24 cellular contexts compared by ENCODE assay signal in the genomic region with DNA sequence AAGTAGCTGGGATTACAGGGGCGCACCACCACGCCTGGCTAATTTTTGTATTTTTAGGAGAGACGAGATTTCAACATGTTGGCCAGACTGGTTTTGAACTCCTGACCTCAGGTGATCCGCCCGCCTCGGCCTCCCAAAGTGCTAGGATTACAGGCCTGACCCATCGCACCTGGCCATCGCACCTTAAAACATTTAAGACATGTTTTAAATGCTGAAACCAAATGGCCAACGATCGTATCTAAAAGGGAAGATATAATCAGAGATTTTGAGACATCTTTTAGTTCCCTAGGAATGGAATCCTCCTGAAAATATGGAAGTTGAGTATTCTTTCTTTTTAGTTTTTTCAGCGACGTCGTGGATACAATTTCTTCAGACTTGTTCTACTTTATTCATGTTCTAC. TPM values are rescaled to one million over a fixed set of nuclear protein-coding genes. Genes with fewer than 3 reads are reported as not detected.
"Had no signal": no experiment of that assay in that cellular context is flagged by ENCODE, and none has a peak within 500 bp of the region (broad histone marks: within the 10 kb centered on the region; RNA-seq: fewer than 3 reads in every experiment).

No MANE protein-coding gene starts in this region.

- H3K4me3 Mint-ChIP-seq: nephron had no signal

- DNase-seq: activated CD4-positive, alpha-beta T cell treated with anti-CD3 and anti-CD28 coated beads for 48 hours; activated CD4-positive, alpha-beta T cell treated with anti-CD3 and anti-CD28 coated beads, Interleukin-2, amount 50 U/mL, for 48 hours; central memory CD4-positive, alpha-beta T cell; dermis blood vessel endothelial cell; effector CD4-positive, alpha-beta T cell; foreskin melanocyte; mesendoderm; stimulated activated CD4-positive, alpha-beta T cell treated with anti-CD3 and anti-CD28 coated beads, Interleukin-2, amount 100 ng/mL, for 48 hours; stimulated activated naive CD4-positive, alpha-beta T cell treated with Interleukin-2 at 50 U/mL for 16 hours; T-helper 1 cell had no signal

- H3K27me3 ChIP-seq: breast epithelium, esophagus muscularis mucosa, right lobe of liver, upper lobe of right lung had no signal

- H3K4me1 ChIP-seq: breast epithelium, lower lobe of right lung, right lobe of liver had no signal

- H3K36me3 Mint-ChIP-seq: activated naive CD4-positive, alpha-beta T cell treated with anti-CD3 and anti-CD28 coated beads, Interleukin-2, amount 50 U/mL, for 72 hours had no signal

- H3K36me3 ChIP-seq: breast epithelium, esophagus muscularis mucosa, heart right ventricle, lower lobe of right lung, right lobe of liver, thoracic aorta, upper lobe of right lung had no signal

- H3K4me3 ChIP-seq: breast epithelium, esophagus muscularis mucosa, heart right ventricle, lower lobe of right lung, right lobe of liver, thoracic aorta, upper lobe of right lung had no signal

- H3K27ac ChIP-seq: breast epithelium, esophagus muscularis mucosa, heart right ventricle, lower lobe of right lung, right lobe of liver, thoracic aorta, upper lobe of right lung had no signal

- H3K9me3 ChIP-seq: breast epithelium, esophagus muscularis mucosa, heart right ventricle, lower lobe of right lung, right lobe of liver, thoracic aorta, upper lobe of right lung had no signal

- H3K27ac Mint-ChIP-seq: activated naive CD4-positive, alpha-beta T cell treated with anti-CD3 and anti-CD28 coated beads, Interleukin-2, amount 50 U/mL, for 72 hours; activated T-helper 2 cell treated with anti-CD3 and anti-CD28 coated beads, Interferon-gamma antibody, Interleukin-2, Interleukin-4, amounts not matched to agents 10 μg/mL and 5 μg/mL and 100 μg/mL, durations not matched to agents 14 hours and 24 hours and 36 hours had no signal

- H3K9me3 Mint-ChIP-seq: activated naive CD4-positive, alpha-beta T cell treated with anti-CD3 and anti-CD28 coated beads, Interleukin-2, amount 50 U/mL, for 72 hours; activated T-helper 2 cell treated with anti-CD3 and anti-CD28 coated beads, Interferon-gamma antibody, Interleukin-2, Interleukin-4, amounts not matched to agents 10 μg/mL and 5 μg/mL and 100 μg/mL, durations not matched to agents 14 hours and 24 hours and 36 hours had no signal

- ATAC-seq: activated CD4-positive, CD25-positive, alpha-beta regulatory T cell treated with anti-CD3 and anti-CD28 coated beads, Interleukin-2, amount 50 U/mL, for 24 hours; activated naive CD4-positive, alpha-beta T cell treated with anti-CD3 and anti-CD28 coated beads, Interleukin-2, amount 50 U/mL, for 72 hours had no signal

RNA-seq across cellular contexts. Expression of a gene that starts 21.8 kb away (rescaled TPM):
- total RNA-seq: activated CD8-positive, alpha-beta memory T cell treated with anti-CD3 and anti-CD28 coated beads for 36 hours; activated naive CD4-positive, alpha-beta T cell treated with anti-CD3 and anti-CD28 coated beads, Interleukin-2, amount 50 U/mL, for 72 hours; activated T-helper 2 cell treated with anti-CD3 and anti-CD28 coated beads, Interferon-gamma antibody, Interleukin-2, Interleukin-4, amounts not matched to agents 10 μg/mL and 5 μg/mL and 100 μg/mL, durations not matched to agents 14 hours and 24 hours and 36 hours; dermis blood vessel endothelial cell; glomerular endothelial cell; osteoblast had no signal
